16 cellular contexts compared by ENCODE assay signal in the genomic region with DNA sequence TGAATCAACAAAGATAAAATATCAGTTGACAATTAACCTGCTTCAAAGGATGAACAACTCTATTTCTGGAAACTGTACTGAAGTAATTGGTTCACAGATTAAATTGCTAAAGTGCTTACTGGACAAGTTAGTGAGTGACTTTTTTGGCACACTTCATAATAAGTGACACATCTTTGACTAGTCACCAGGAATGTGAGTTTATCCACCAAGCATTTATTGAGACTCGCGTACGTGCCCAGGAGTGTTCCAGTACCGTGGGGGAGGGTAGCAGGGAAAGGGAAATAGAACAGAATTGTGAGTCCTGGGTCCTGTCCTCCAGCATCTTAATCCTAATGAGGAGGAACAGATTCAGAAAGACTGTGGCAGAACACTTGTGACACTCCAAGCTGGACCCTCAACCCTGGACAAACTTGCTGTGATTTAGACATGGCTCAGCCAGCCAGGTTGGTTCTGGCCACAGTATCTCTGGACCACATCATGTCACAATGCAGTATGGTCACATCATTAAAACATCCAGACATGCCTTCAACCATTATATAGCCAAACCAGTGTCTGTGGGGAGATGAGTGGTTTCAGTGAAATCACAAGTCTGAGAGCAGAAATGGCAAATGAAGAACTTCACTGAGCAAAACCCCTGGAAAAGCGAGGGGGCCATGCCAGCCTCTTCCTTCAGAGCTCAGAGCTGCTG.
DNase-seq lines count a peak whose midpoint lies in the region; ATAC-seq, FAIRE-seq and TF ChIP-seq lines count a peak whose summit lies in the region.
"Had no signal": no experiment of that assay in that cellular context is flagged by ENCODE, and none has a peak within 500 bp of the region (broad histone marks: within the 10 kb centered on the region; RNA-seq: fewer than 3 reads in every experiment).

No MANE protein-coding gene starts in this region.

- H3K9ac ChIP-seq in astrocyte (ENCODE audit: low read length) (no peak overlapping the region), Karpas-422 (ENCODE audit: low read length) (no peak overlapping the region)

- FAIRE-seq in astrocyte (lab: Jason Lieb, UNC), result peak; percentile 99
- FAIRE-seq: colon had no signal

- DNase-seq in heart left ventricle (no peak), right atrium auricular region (ENCODE audit: low spot score) (no peak), astrocyte (ENCODE audit: low read depth) (peak; percentile 80), iris pigment epithelial cell (ENCODE audit: low read depth) (peak; percentile 37), Karpas-422 (no peak), COR-L47 (lab: John Stamatoyannopoulos, UW) (no peak)
- no peak for DNase-seq in activated CD8-positive, alpha-beta T cell treated with anti-CD3 and anti-CD28 coated beads, Interleukin-2, amount 10 ng/mL, durations not matched to agents 7 days and 5 days
- no peak for DNase-seq in activated T-cell treated with anti-CD3 and anti-CD28 coated beads, Interleukin-2, amount 50 U/mL, for 24 hours
- DNase-seq: activated CD8-positive, alpha-beta memory T cell treated with anti-CD3 and anti-CD28 coated beads for 24 hours; activated naive CD4-positive, alpha-beta T cell treated with anti-CD3 and anti-CD28 coated beads, Interleukin-2, amount 10 ng/mL, durations not matched to agents 7 days and 5 days; foreskin melanocyte; NCI-H1417 treated with DMSO at 0.1 percent for 48 hours; NCI-H526; transverse colon had no signal

- peaks cover 0 to 19% (median 5%) of the 10 kb centered on the region in 12 donors for H3K4me1 ChIP-seq in heart left ventricle
- H3K4me1 ChIP-seq in right atrium auricular region, result no peaks in the 10 kb centered on the region
- H3K4me1 ChIP-seq in astrocyte (ENCODE audit: insufficient read depth, low read length), result peaks cover 17% of the 10 kb centered on the region
- no peaks in the 10 kb centered on the region for H3K4me1 ChIP-seq in Karpas-422 (ENCODE audit: low read length)
- H3K4me1 ChIP-seq: transverse colon had no signal

- H3K4me2 ChIP-seq in astrocyte (ENCODE audit: low read length) (peak overlapping the region; percentile 47), Karpas-422 (ENCODE audit: low read depth, low read length, poor library complexity, severe bottlenecking) (no peak overlapping the region)

- H2AFZ ChIP-seq in astrocyte (ENCODE audit: low read depth, low read length) (no peak overlapping the region), Karpas-422 (ENCODE audit: low read length) (no peak overlapping the region)

- H3K27me3 Mint-ChIP-seq in astrocyte (ENCODE audit: low read depth, unreplicated experiment), result no peaks in the 10 kb centered on the region
- H3K27me3 Mint-ChIP-seq in activated CD8-positive, alpha-beta T cell treated with anti-CD3 and anti-CD28 coated beads, Interleukin-2, amount 10 ng/mL, durations not matched to agents 7 days and 5 days (ENCODE audit: low read depth), result no peaks in the 10 kb centered on the region
- no peaks in the 10 kb centered on the region for H3K27me3 Mint-ChIP-seq in activated T-cell treated with anti-CD3 and anti-CD28 coated beads, Interleukin-2, amount 50 U/mL, for 24 hours
- H3K27me3 Mint-ChIP-seq: activated naive CD4-positive, alpha-beta T cell treated with anti-CD3 and anti-CD28 coated beads, Interleukin-2, amount 10 ng/mL, durations not matched to agents 7 days and 5 days had no signal

- no peak overlapping the region for H3K27ac Mint-ChIP-seq in astrocyte (ENCODE audit: unreplicated experiment)
- H3K27ac Mint-ChIP-seq in activated CD8-positive, alpha-beta T cell treated with anti-CD3 and anti-CD28 coated beads, Interleukin-2, amount 10 ng/mL, durations not matched to agents 7 days and 5 days, result no peak overlapping the region
- H3K27ac Mint-ChIP-seq in activated T-cell treated with anti-CD3 and anti-CD28 coated beads, Interleukin-2, amount 50 U/mL, for 24 hours, result no peak overlapping the region
- H3K27ac Mint-ChIP-seq: activated naive CD4-positive, alpha-beta T cell treated with anti-CD3 and anti-CD28 coated beads, Interleukin-2, amount 10 ng/mL, durations not matched to agents 7 days and 5 days had no signal

- H3K36me3 Mint-ChIP-seq in astrocyte (ENCODE audit: low read depth, unreplicated experiment), result no peaks in the 10 kb centered on the region
- H3K36me3 Mint-ChIP-seq in activated CD8-positive, alpha-beta T cell treated with anti-CD3 and anti-CD28 coated beads, Interleukin-2, amount 10 ng/mL, durations not matched to agents 7 days and 5 days (ENCODE audit: low read depth), result no peaks in the 10 kb centered on the region
- no peaks in the 10 kb centered on the region for H3K36me3 Mint-ChIP-seq in activated T-cell treated with anti-CD3 and anti-CD28 coated beads, Interleukin-2, amount 50 U/mL, for 24 hours (ENCODE audit: low read depth)
- H3K36me3 Mint-ChIP-seq: activated naive CD4-positive, alpha-beta T cell treated with anti-CD3 and anti-CD28 coated beads, Interleukin-2, amount 10 ng/mL, durations not matched to agents 7 days and 5 days had no signal

- POLR2A ChIA-PET in activated CD8-positive, alpha-beta T cell treated with anti-CD3 and anti-CD28 coated beads, Interleukin-2, amount 10 ng/mL, durations not matched to agents 7 days and 5 days (lab: Charles Lee), result no interaction called here

- intact Hi-C loops in heart left ventricle (cut with DNase I), result no loop called here

- CTCF ChIA-PET in activated CD8-positive, alpha-beta T cell treated with anti-CD3 and anti-CD28 coated beads, Interleukin-2, amount 10 ng/mL, durations not matched to agents 7 days and 5 days (lab: Charles Lee), result no interaction called here

- no peaks in the 10 kb centered on the region for H3K9me3 ChIP-seq in heart left ventricle
- H3K9me3 ChIP-seq in right atrium auricular region, result no peaks in the 10 kb centered on the region
- no peaks in the 10 kb centered on the region for H3K9me3 ChIP-seq in astrocyte (ENCODE audit: insufficient read depth, low read depth, low read length)
- H3K9me3 ChIP-seq in Karpas-422 (ENCODE audit: low read length), result no peaks in the 10 kb centered on the region
- H3K9me3 ChIP-seq: transverse colon had no signal

- H3K27ac ChIP-seq in heart left ventricle, result peak overlapping the region in 1 of 12 donors; percentile 43
- H3K27ac ChIP-seq in right atrium auricular region, result no peak overlapping the region
- H3K27ac ChIP-seq in astrocyte (ENCODE audit: low read depth, low read length), result no peak overlapping the region
- no peak overlapping the region for H3K27ac ChIP-seq in Karpas-422 (ENCODE audit: low read length)
- H3K27ac ChIP-seq: transverse colon had no signal

- no peak for TF ChIP-seq POLR2A in heart left ventricle (IDR thresholded peaks at IDR 0.05)

- 53 to 69% (median 61%) methylated on average over 5 of the region's 5 CpGs for WGBS in heart left ventricle, 4 donors

- H3K9me3 Mint-ChIP-seq in astrocyte (ENCODE audit: unreplicated experiment), result no peaks in the 10 kb centered on the region
- H3K9me3 Mint-ChIP-seq in activated CD8-positive, alpha-beta T cell treated with anti-CD3 and anti-CD28 coated beads, Interleukin-2, amount 10 ng/mL, durations not matched to agents 7 days and 5 days (ENCODE audit: insufficient read depth), result no peaks in the 10 kb centered on the region
- peaks cover 2% of the 10 kb centered on the region for H3K9me3 Mint-ChIP-seq in activated T-cell treated with anti-CD3 and anti-CD28 coated beads, Interleukin-2, amount 50 U/mL, for 24 hours
- H3K9me3 Mint-ChIP-seq: activated naive CD4-positive, alpha-beta T cell treated with anti-CD3 and anti-CD28 coated beads, Interleukin-2, amount 10 ng/mL, durations not matched to agents 7 days and 5 days had no signal

- H3K27me3 ChIP-seq in heart left ventricle (no peaks in the 10 kb centered on the region), right atrium auricular region (no peaks in the 10 kb centered on the region), astrocyte (ENCODE audit: insufficient read depth, low read length) (no peaks in the 10 kb centered on the region), Karpas-422 (ENCODE audit: low read length) (no peaks in the 10 kb centered on the region)
- H3K27me3 ChIP-seq: transverse colon had no signal

- TF ChIP-seq CTCF in heart left ventricle (IDR thresholded peaks at IDR 0.05) (no peak), right atrium auricular region (IDR thresholded peaks at IDR 0.05) (no peak), astrocyte (IDR thresholded peaks at IDR 0.05; ENCODE audit: insufficient read depth, low read depth, low read length) (no peak)

- no peaks in the 10 kb centered on the region for H4K20me1 ChIP-seq in astrocyte (ENCODE audit: insufficient read depth, low read length)
- no peaks in the 10 kb centered on the region for H4K20me1 ChIP-seq in Karpas-422 (ENCODE audit: insufficient read depth, low read depth, low read length)

- H3K4me3 Mint-ChIP-seq in astrocyte (ENCODE audit: unreplicated experiment), result no peak overlapping the region
- H3K4me3 Mint-ChIP-seq in activated CD8-positive, alpha-beta T cell treated with anti-CD3 and anti-CD28 coated beads, Interleukin-2, amount 10 ng/mL, durations not matched to agents 7 days and 5 days, result no peak overlapping the region
- H3K4me3 Mint-ChIP-seq in activated T-cell treated with anti-CD3 and anti-CD28 coated beads, Interleukin-2, amount 50 U/mL, for 24 hours, result no peak overlapping the region
- H3K4me3 Mint-ChIP-seq: activated naive CD4-positive, alpha-beta T cell treated with anti-CD3 and anti-CD28 coated beads, Interleukin-2, amount 10 ng/mL, durations not matched to agents 7 days and 5 days had no signal

- ATAC-seq in heart left ventricle, result peak in 3 of 4 donors; percentile 40 to 80 (median 50)
- ATAC-seq in activated CD8-positive, alpha-beta T cell treated with anti-CD3 and anti-CD28 coated beads, Interleukin-2, amount 10 ng/mL, durations not matched to agents 7 days and 5 days, result no peak
- ATAC-seq: left lobe of liver had no signal

- H3K79me2 ChIP-seq in astrocyte (ENCODE audit: insufficient read depth, low read length), result no peaks in the 10 kb centered on the region
- no peaks in the 10 kb centered on the region for H3K79me2 ChIP-seq in Karpas-422 (ENCODE audit: low read length)

- peaks cover 30% of the 10 kb centered on the region for H3K4me1 Mint-ChIP-seq in astrocyte (ENCODE audit: low read depth, unreplicated experiment)
- no peaks in the 10 kb centered on the region for H3K4me1 Mint-ChIP-seq in activated CD8-positive, alpha-beta T cell treated with anti-CD3 and anti-CD28 coated beads, Interleukin-2, amount 10 ng/mL, durations not matched to agents 7 days and 5 days (ENCODE audit: low read depth)
- no peaks in the 10 kb centered on the region for H3K4me1 Mint-ChIP-seq in activated T-cell treated with anti-CD3 and anti-CD28 coated beads, Interleukin-2, amount 50 U/mL, for 24 hours (ENCODE audit: low read depth)
- H3K4me1 Mint-ChIP-seq: activated naive CD4-positive, alpha-beta T cell treated with anti-CD3 and anti-CD28 coated beads, Interleukin-2, amount 10 ng/mL, durations not matched to agents 7 days and 5 days had no signal

- H3K4me3 ChIP-seq in heart left ventricle, result no peak overlapping the region
- H3K4me3 ChIP-seq in right atrium auricular region, result no peak overlapping the region
- H3K4me3 ChIP-seq in astrocyte (ENCODE audit: insufficient read depth, low read depth, low read length), result no peak overlapping the region
- no peak overlapping the region for H3K4me3 ChIP-seq in Karpas-422 (ENCODE audit: low read length)
- H3K4me3 ChIP-seq: transverse colon had no signal

- H3K36me3 ChIP-seq in heart left ventricle, result no peaks in the 10 kb centered on the region
- H3K36me3 ChIP-seq in right atrium auricular region, result no peaks in the 10 kb centered on the region
- H3K36me3 ChIP-seq in astrocyte (ENCODE audit: insufficient read depth, low read length), result no peaks in the 10 kb centered on the region
- H3K36me3 ChIP-seq in Karpas-422 (ENCODE audit: insufficient read depth, low read length), result no peaks in the 10 kb centered on the region
- H3K36me3 ChIP-seq: transverse colon had no signal

- H3K9me2 ChIP-seq in Karpas-422 (replicated peaks; ENCODE audit: insufficient read depth, low read length), result no peaks in the 10 kb centered on the region

Comparison
In these comparisons a context has a peak if more than half of its experiments do, and no peak if none do; other contexts are left out.
1. DNase-seq: peak in astrocyte (single experiment) and iris pigment epithelial cell (single experiment); none in heart left ventricle (0 of 5), right atrium auricular region (single experiment), Karpas-422 (single experiment), activated CD8-positive, alpha-beta T cell treated with anti-CD3 and anti-CD28 coated beads, Interleukin-2, amount 10 ng/mL, durations not matched to agents 7 days and 5 days (single experiment), activated T-cell treated with anti-CD3 and anti-CD28 coated beads, Interleukin-2, amount 50 U/mL, for 24 hours (single experiment) and COR-L47 (single experiment).